In the genomic region with DNA sequence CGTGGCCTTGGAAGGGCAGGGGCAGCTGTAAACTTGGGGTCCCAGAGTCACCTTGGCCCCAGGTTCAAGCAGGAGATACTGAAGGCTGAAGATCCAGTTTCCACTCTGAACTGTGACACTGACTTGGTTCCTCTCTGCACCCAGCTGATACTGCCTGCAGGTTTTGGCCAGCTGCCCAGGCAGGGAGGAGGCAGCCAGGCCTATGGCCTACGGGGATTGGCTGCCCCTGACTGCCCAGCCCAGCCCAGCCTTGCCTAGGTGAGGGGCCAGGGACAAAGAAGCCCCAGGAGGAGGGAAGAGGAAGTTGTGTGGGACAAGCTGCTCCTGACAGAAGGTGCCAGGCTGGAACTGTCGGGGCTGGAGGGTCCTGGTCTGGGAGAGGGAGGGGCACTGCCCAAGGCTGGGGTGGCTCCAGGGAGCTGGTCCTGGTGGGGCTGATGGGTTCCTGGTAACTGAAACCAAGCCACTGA, we compare ENCODE assay signal across 1 cellular context.
TF ChIP-seq lines count a peak whose summit lies in the region.

No MANE protein-coding gene starts in this region.

TF ChIP-seq in HCT116, 20 proteins besides CTCF, POLR2A, EP300 and RAD21 (continued from another document):
- TF ChIP-seq FOSL1 (IDR thresholded peaks at IDR 0.05; ENCODE audit: low read depth) (no peak), EZH2 (IDR thresholded peaks at IDR 0.05) (no peak), ZNF274 (IDR thresholded peaks at IDR 0.05; ENCODE audit: low read depth, low read length) (no peak)
